1 cellular context compared by ENCODE assay signal in the genomic region with DNA sequence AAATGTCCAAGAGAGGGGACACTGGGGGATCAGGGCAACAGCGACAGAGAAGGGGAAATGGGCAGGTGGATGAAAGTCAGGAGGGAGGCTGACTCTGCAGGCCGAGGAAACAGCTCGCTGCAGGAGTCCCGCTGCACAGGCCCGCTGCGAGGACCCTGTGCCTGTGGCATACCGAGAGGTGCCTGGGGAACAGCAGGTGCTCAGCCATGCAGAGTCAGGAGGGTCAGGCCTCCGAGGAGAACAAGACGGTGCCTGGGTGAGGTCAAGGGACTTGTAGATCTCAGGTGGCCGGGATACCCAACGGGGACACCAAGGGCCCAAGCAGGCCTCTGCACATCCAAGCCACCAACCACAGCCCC.
TF ChIP-seq lines count a peak whose summit lies in the region.

No MANE protein-coding gene starts in this region.

TF ChIP-seq in GM23338, 12 proteins besides CTCF, POLR2A, EP300 and RAD21 (continued from another document):
- TF ChIP-seq, protein P1, sequence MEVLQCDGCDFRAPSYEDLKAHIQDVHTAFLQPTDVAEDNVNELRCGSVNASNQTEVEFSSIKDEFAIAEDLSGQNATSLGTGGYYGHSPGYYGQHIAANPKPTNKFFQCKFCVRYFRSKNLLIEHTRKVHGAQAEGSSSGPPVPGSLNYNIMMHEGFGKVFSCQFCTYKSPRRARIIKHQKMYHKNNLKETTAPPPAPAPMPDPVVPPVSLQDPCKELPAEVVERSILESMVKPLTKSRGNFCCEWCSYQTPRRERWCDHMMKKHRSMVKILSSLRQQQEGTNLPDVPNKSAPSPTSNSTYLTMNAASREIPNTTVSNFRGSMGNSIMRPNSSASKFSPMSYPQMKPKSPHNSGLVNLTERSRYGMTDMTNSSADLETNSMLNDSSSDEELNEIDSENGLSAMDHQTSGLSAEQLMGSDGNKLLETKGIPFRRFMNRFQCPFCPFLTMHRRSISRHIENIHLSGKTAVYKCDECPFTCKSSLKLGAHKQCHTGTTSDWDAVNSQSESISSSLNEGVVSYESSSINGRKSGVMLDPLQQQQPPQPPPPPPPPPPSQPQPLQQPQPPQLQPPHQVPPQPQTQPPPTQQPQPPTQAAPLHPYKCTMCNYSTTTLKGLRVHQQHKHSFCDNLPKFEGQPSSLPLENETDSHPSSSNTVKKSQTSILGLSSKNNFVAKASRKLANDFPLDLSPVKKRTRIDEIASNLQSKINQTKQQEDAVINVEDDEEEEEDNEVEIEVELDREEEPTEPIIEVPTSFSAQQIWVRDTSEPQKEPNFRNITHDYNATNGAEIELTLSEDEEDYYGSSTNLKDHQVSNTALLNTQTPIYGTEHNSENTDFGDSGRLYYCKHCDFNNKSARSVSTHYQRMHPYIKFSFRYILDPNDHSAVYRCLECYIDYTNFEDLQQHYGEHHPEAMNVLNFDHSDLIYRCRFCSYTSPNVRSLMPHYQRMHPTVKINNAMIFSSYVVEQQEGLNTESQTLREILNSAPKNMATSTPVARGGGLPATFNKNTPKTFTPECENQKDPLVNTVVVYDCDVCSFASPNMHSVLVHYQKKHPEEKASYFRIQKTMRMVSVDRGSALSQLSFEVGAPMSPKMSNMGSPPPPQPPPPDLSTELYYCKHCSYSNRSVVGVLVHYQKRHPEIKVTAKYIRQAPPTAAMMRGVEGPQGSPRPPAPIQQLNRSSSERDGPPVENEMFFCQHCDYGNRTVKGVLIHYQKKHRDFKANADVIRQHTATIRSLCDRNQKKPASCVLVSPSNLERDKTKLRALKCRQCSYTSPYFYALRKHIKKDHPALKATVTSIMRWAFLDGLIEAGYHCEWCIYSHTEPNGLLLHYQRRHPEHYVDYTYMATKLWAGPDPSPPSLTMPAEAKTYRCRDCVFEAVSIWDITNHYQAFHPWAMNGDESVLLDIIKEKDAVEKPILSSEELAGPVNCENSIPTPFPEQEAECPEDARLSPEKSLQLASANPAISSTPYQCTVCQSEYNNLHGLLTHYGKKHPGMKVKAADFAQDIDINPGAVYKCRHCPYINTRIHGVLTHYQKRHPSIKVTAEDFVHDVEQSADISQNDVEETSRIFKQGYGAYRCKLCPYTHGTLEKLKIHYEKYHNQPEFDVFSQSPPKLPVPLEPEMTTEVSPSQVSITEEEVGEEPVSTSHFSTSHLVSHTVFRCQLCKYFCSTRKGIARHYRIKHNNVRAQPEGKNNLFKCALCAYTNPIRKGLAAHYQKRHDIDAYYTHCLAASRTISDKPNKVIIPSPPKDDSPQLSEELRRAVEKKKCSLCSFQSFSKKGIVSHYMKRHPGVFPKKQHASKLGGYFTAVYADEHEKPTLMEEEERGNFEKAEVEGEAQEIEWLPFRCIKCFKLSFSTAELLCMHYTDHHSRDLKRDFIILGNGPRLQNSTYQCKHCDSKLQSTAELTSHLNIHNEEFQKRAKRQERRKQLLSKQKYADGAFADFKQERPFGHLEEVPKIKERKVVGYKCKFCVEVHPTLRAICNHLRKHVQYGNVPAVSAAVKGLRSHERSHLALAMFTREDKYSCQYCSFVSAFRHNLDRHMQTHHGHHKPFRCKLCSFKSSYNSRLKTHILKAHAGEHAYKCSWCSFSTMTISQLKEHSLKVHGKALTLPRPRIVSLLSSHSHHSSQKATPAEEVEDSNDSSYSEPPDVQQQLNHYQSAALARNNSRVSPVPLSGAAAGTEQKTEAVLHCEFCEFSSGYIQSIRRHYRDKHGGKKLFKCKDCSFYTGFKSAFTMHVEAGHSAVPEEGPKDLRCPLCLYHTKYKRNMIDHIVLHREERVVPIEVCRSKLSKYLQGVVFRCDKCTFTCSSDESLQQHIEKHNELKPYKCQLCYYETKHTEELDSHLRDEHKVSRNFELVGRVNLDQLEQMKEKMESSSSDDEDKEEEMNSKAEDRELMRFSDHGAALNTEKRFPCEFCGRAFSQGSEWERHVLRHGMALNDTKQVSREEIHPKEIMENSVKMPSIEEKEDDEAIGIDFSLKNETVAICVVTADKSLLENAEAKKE (CRISPR knock-in tag; IDR thresholded peaks at IDR 0.05), result no peak
- no peak for TF ChIP-seq CREB1 (CRISPR knock-in tag; IDR thresholded peaks at IDR 0.05; ENCODE audit: low read depth)
- TF ChIP-seq ZNF114 (CRISPR knock-in tag; IDR thresholded peaks at IDR 0.05), result no peak
- TF ChIP-seq STAT1 (IDR thresholded peaks at IDR 0.05; ENCODE audit: unreplicated experiment), result no peak
